ENCODE assay signal across 19 cellular contexts in the genomic region with DNA sequence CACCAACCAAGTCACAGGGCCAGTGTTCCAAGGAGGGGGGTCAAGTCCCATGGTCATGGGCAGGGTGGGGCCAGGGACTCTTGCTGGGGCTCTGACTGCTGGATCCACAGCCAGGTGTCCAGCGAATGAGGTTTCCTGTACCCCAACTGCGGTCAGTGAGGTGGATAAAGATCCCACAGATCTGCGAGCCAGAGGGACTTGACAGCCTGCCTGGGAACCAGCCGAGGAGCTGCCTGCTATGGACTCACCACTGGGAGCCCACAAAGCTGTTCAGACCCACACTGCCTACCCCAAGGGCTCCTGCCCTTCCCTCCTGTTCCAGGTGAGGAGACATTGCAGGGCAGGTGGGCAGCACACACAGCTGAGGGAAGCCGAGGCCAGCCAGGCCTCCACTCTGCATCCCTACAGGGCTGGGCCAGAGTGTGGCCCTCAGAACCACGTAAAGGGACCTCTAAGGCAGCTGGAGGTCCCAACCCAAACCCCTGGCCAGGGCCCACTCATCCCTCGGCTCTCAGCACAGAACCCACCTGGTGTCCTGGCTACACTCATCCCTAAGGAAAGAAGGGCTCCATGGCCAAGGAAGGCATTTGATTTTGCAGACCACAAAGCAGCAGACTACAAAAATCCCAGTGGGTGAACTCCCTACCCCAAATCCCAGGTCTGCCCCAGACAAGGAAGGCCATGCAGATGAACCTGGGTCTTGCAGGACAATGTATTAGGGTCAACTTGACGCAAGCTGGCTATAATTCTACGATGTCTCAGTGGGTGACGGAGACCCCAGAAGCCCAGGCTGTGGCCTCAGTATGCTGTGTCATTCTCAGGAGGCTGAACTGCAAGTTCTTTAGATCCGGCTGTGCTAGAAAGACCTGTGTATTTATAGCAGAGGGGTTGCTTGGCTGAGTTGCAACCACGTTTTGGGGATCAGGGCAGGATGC.
DNase-seq lines count a peak whose midpoint lies in the region; ATAC-seq and TF ChIP-seq lines count a peak whose summit lies in the region.
"Had no signal": no experiment of that assay in that cellular context is flagged by ENCODE, and none has a peak within 500 bp of the region (broad histone marks: within the 10 kb centered on the region; RNA-seq: fewer than 3 reads in every experiment).

No MANE protein-coding gene starts in this region.

- ATAC-seq in right cardiac atrium, result no peak
- no peak for ATAC-seq in sciatic nerve
- ATAC-seq in GM19324 (IDR thresholded peaks at IDR 0.05; ENCODE audit: low FRiP score, unreplicated experiment), result no peak
- ATAC-seq: GM12878, HCT116 had no signal

- no peak for TF ChIP-seq CTCF in endothelial cell (IDR thresholded peaks at IDR 0.05; ENCODE audit: unreplicated experiment)
- no peak for TF ChIP-seq CTCF in spleen (IDR thresholded peaks at IDR 0.05 in 8 of 11, conservative IDR thresholded peaks at IDR 0.05 in 3 of 11)

- no peak overlapping the region for H3K4me3 Mint-ChIP-seq in endothelial cell (ENCODE audit: unreplicated experiment)
- H3K4me3 Mint-ChIP-seq: CD4-positive, CD25-positive, alpha-beta regulatory T cell had no signal

- H3K9me3 ChIP-seq in right cardiac atrium (ENCODE audit: control insufficient read depth, low read length) (no peaks in the 10 kb centered on the region), spleen (no peaks in the 10 kb centered on the region)
- H3K9me3 ChIP-seq: BE2C, Peyer's patch, SJCRH30 had no signal

- no peaks in the 10 kb centered on the region for H3K9me3 Mint-ChIP-seq in endothelial cell (ENCODE audit: unreplicated experiment)
- H3K9me3 Mint-ChIP-seq: CD4-positive, CD25-positive, alpha-beta regulatory T cell had no signal

- no peak overlapping the region for H3K27ac ChIP-seq in right cardiac atrium (ENCODE audit: low read length)
- H3K27ac ChIP-seq in spleen, result no peak overlapping the region
- H3K27ac ChIP-seq: Peyer's patch, SJCRH30 had no signal

- 92% methylated on average over 12 of the region's 12 CpGs for WGBS in right cardiac atrium
- WGBS in spleen, 5 donors, result 83 to 93% (median 89%) methylated on average over 6 to 12 of the region's 12 CpGs

- intact Hi-C loops in cardiac septum (cut with DNase I) (no loop called here), right cardiac atrium (cut with DNase I) (loop anchor here (5.0 to 10.0 kb wide), 5 partner anchors 312 to 439 kb away; no protein-coding TSS in a partner anchor), sciatic nerve (cut with DNase I) (no loop called here), spleen (cut with DNase I; ENCODE audit: low total_unique reads) (no loop called here)

- H3K36me3 Mint-ChIP-seq in endothelial cell (ENCODE audit: low read depth, unreplicated experiment), result peaks cover 22% of the 10 kb centered on the region
- H3K36me3 Mint-ChIP-seq: CD4-positive, CD25-positive, alpha-beta regulatory T cell had no signal

- H3K4me1 Mint-ChIP-seq in endothelial cell (ENCODE audit: unreplicated experiment), result peaks cover 10% of the 10 kb centered on the region

- TF ChIP-seq POLR2A in spleen (IDR thresholded peaks at IDR 0.05), result no peak

- no peaks in the 10 kb centered on the region for H3K36me3 ChIP-seq in spleen
- H3K36me3 ChIP-seq: BE2C, Peyer's patch, SJCRH30 had no signal

- peaks cover 12% of the 10 kb centered on the region for H3K27me3 Mint-ChIP-seq in endothelial cell (ENCODE audit: unreplicated experiment)

- H3K27me3 ChIP-seq in right cardiac atrium (ENCODE audit: control insufficient read depth, insufficient read depth) (no peaks in the 10 kb centered on the region), spleen (replicated peaks in 1 of 7) (no peaks in the 10 kb centered on the region)
- H3K27me3 ChIP-seq: BE2C, Peyer's patch, SJCRH30 had no signal

- DNase-seq in cardiac septum (ENCODE audit: low spot score) (peak; percentile 60), right cardiac atrium (no peak), endothelial cell (ENCODE audit: low spot score) (no peak), sciatic nerve (ENCODE audit: low spot score) (peak; percentile 37), spleen (no peak)
- no peak for DNase-seq in activated CD4-positive, CD25-positive, alpha-beta regulatory T cell treated with anti-CD3 and anti-CD28 coated beads, Interleukin-2, amount 50 U/mL, for 72 hours
- DNase-seq: BE2C; CD4-positive, CD25-positive, alpha-beta regulatory T cell; DMS79 treated with DMSO at 0.1 percent for 48 hours; GOT3; IMR-90; NCI-H187; NCI-H446; NCI-H526; Peyer's patch; SJCRH30 had no signal

- peak overlapping the region; percentile 32 for H3K27ac Mint-ChIP-seq in endothelial cell (ENCODE audit: unreplicated experiment)

- no peak overlapping the region for H3K4me3 ChIP-seq in right cardiac atrium (ENCODE audit: low read length)
- H3K4me3 ChIP-seq in spleen, result no peak overlapping the region
- H3K4me3 ChIP-seq: GM12878, Peyer's patch, SJCRH30 had no signal

- H3K4me1 ChIP-seq in right cardiac atrium (ENCODE audit: control insufficient read depth, insufficient read depth, low read length) (no peaks in the 10 kb centered on the region), spleen (peaks cover 0 to 3% (median 0%) of the 10 kb centered on the region in 6 donors)
- H3K4me1 ChIP-seq: BE2C, Peyer's patch, SJCRH30 had no signal

Comparison
In these comparisons a context has a peak if more than half of its experiments do, and no peak if none do; other contexts are left out.
1. DNase-seq: peak in cardiac septum (single experiment) and sciatic nerve (single experiment); none in right cardiac atrium (0 of 3), endothelial cell (single experiment), spleen (single experiment) and activated CD4-positive, CD25-positive, alpha-beta regulatory T cell treated with anti-CD3 and anti-CD28 coated beads, Interleukin-2, amount 50 U/mL, for 72 hours (single experiment).
2. intact Hi-C loops: an anchor here in right cardiac atrium (5.0 to 10.0 kb wide); none called in cardiac septum, sciatic nerve and spleen.